Comparison of ENCODE assay signal across 13 cellular contexts in the genomic region with DNA sequence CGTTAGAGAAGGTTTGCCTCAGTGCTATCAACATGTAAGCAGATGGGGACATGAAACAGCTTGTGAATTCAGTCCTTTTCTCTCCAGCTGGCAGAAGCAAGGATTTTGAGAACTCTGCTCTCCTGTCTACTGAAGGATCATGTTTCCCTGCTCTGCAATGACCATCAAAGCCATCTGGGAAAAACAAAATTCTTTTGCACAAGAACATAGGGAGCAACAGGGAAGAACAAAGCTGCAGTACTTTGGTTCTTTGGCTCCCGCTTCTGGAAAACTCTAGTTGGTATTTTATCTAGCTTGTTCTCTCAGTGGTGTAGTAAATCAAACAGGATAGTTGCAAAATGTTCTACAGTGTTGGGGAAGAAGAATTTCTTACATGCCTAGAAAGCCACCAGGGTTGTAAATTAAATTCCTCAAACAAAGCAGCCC.
DNase-seq lines count a peak whose midpoint lies in the region; ATAC-seq and TF ChIP-seq lines count a peak whose summit lies in the region.
"Had no signal": no experiment of that assay in that cellular context is flagged by ENCODE, and none has a peak within 500 bp of the region (broad histone marks: within the 10 kb centered on the region; RNA-seq: fewer than 3 reads in every experiment).

No MANE protein-coding gene starts in this region.

- H3K4me2 ChIP-seq in hepatocyte = peak overlapping the region; percentile 7
- peak overlapping the region; percentile 27 for H3K4me2 ChIP-seq in smooth muscle cell

- H4K20me1 ChIP-seq in hepatocyte (ENCODE audit: insufficient read depth, poor library complexity, severe bottlenecking) (no peaks in the 10 kb centered on the region), smooth muscle cell (ENCODE audit: low read depth) (no peaks in the 10 kb centered on the region)

- no peaks in the 10 kb centered on the region for H3K36me3 ChIP-seq in hepatocyte (replicated peaks; ENCODE audit: insufficient read depth, low read depth)
- no peaks in the 10 kb centered on the region for H3K36me3 ChIP-seq in smooth muscle cell (ENCODE audit: low read depth)
- no peaks in the 10 kb centered on the region for H3K36me3 ChIP-seq in BE2C
- H3K36me3 ChIP-seq: tibial artery had no signal

- H3K4me1 ChIP-seq in hepatocyte (ENCODE audit: insufficient read depth) (peaks cover 9% of the 10 kb centered on the region), smooth muscle cell (ENCODE audit: low read depth) (peaks cover 7% of the 10 kb centered on the region), BE2C (no peaks in the 10 kb centered on the region)

- ATAC-seq in GM19324 (IDR thresholded peaks at IDR 0.05; ENCODE audit: low FRiP score, unreplicated experiment) (no peak), GM21423 (IDR thresholded peaks at IDR 0.05; ENCODE audit: unreplicated experiment) (no peak)
- ATAC-seq: naive thymus-derived CD8-positive, alpha-beta T cell had no signal

- H3K9ac ChIP-seq in smooth muscle cell (ENCODE audit: low read depth) = no peak overlapping the region

- peak; percentile 44 for DNase-seq in HCEC 1CT
- peak; percentile 99 for DNase-seq in amniotic epithelial cell (ENCODE audit: low read depth)
- DNase-seq in hepatocyte (ENCODE audit: low spot score) = peak; percentile 47
- DNase-seq in smooth muscle cell (lab: John Stamatoyannopoulos, UW; ENCODE audit: unreplicated experiment) = no peak
- DNase-seq in activated CD4-positive, CD25-positive, alpha-beta regulatory T cell treated with anti-CD3 and anti-CD28 coated beads, Interleukin-2, amount 50 U/mL, for 72 hours = no peak
- DNase-seq in BE2C = no peak
- DNase-seq: activated CD8-positive, alpha-beta memory T cell treated with anti-CD3 and anti-CD28 coated beads, Interleukin-2, amount 50 U/mL, for 4 hours; naive thymus-derived CD8-positive, alpha-beta T cell; NCI-H774; T-helper 2 cell had no signal

- H3K4me3 ChIP-seq in hepatocyte (no peak overlapping the region), smooth muscle cell (no peak overlapping the region), BE2C (ENCODE audit: low read depth, low read length) (no peak overlapping the region)
- H3K4me3 ChIP-seq: tibial artery had no signal

- H3F3A ChIP-seq in smooth muscle cell (ENCODE audit: low read depth) = peaks cover 9% of the 10 kb centered on the region

- H2AFZ ChIP-seq in hepatocyte = no peak overlapping the region
- H2AFZ ChIP-seq in smooth muscle cell (ENCODE audit: low read depth) = no peak overlapping the region

- H3K27ac ChIP-seq in hepatocyte = peak overlapping the region; percentile 23
- H3K27ac ChIP-seq in smooth muscle cell (ENCODE audit: low read depth) = peak overlapping the region; percentile 30

- no peak for TF ChIP-seq CTCF in hepatocyte (IDR thresholded peaks at IDR 0.05; ENCODE audit: poor library complexity)
- TF ChIP-seq CTCF in smooth muscle cell (IDR thresholded peaks at IDR 0.05; ENCODE audit: borderline replicate concordance, insufficient read depth, poor library complexity, severe bottlenecking) = no peak
- no peak for TF ChIP-seq CTCF in BE2C (IDR thresholded peaks at IDR 0.05; ENCODE audit: low read depth, low read length)

- 26% methylated on average over 2 of the region's 2 CpGs for WGBS in hepatocyte (ENCODE audit: low lambda C conversion rate, missing lambda C conversion rate)
- WGBS in smooth muscle cell (ENCODE audit: low lambda C conversion rate) = 13% methylated on average over 2 of the region's 2 CpGs

- no peaks in the 10 kb centered on the region for H3K79me2 ChIP-seq in hepatocyte
- H3K79me2 ChIP-seq in smooth muscle cell (ENCODE audit: low read depth) = no peaks in the 10 kb centered on the region

- no peaks in the 10 kb centered on the region for H3K9me3 ChIP-seq in hepatocyte (ENCODE audit: low read depth)
- no peaks in the 10 kb centered on the region for H3K9me3 ChIP-seq in smooth muscle cell (replicated peaks; ENCODE audit: low read depth)
- no peaks in the 10 kb centered on the region for H3K9me3 ChIP-seq in BE2C
- H3K9me3 ChIP-seq: tibial artery had no signal

- no peaks in the 10 kb centered on the region for H3K9me2 ChIP-seq in hepatocyte (replicated peaks; ENCODE audit: insufficient read depth)

- H3K27me3 ChIP-seq in hepatocyte (no peaks in the 10 kb centered on the region), smooth muscle cell (ENCODE audit: low read depth) (no peaks in the 10 kb centered on the region), BE2C (no peaks in the 10 kb centered on the region)
- H3K27me3 ChIP-seq: tibial artery had no signal

Comparison
In these comparisons a context has a peak if more than half of its experiments do, and no peak if none do; other contexts are left out.
1. DNase-seq: peak in HCEC 1CT (single experiment), amniotic epithelial cell (single experiment) and hepatocyte (single experiment); none in smooth muscle cell (single experiment), activated CD4-positive, CD25-positive, alpha-beta regulatory T cell treated with anti-CD3 and anti-CD28 coated beads, Interleukin-2, amount 50 U/mL, for 72 hours (single experiment) and BE2C (single experiment).